ENCODE assay signal across 11 cellular contexts in genomic region chr12:14473707-14474287, GRCh38.
A peak's percentile ranks its signal among the peaks of the same experiment; 100 is the strongest.
DNase-seq lines count a peak whose midpoint lies in the region; ATAC-seq and FAIRE-seq lines count a peak whose summit lies in the region.
"Had no signal": no experiment of that assay in that cellular context is flagged by ENCODE, and none has a peak within 500 bp of the region (broad histone marks: within the 10 kb centered on the region; RNA-seq: fewer than 3 reads in every experiment).

No MANE protein-coding gene starts in this region.

- H3K4me3 Mint-ChIP-seq in CD4-positive, CD25-positive, alpha-beta regulatory T cell = no peak overlapping the region
- H3K4me3 Mint-ChIP-seq: activated naive CD4-positive, alpha-beta T cell treated with anti-CD3 and anti-CD28 coated beads for 36 hours had no signal

- H3K9me3 ChIP-seq in CD4-positive, CD25-positive, alpha-beta regulatory T cell (ENCODE audit: control insufficient read depth in 2 of 2, low read length in 2 of 2) = peaks cover 52 to 53% of the 10 kb centered on the region in 2 experiments

- H3K4me3 ChIP-seq in CD4-positive, CD25-positive, alpha-beta regulatory T cell (ENCODE audit: low read depth, low read length) = no peak overlapping the region
- H3K4me3 ChIP-seq: lung had no signal

- ATAC-seq in CD4-positive, CD25-positive, alpha-beta regulatory T cell (ENCODE audit: low read depth in 2 of 2) = no peak
- no peak for ATAC-seq in HG02885 (IDR thresholded peaks at IDR 0.05; ENCODE audit: poor library complexity, unreplicated experiment)
- no peak for ATAC-seq in GM21390 (IDR thresholded peaks at IDR 0.05; ENCODE audit: unreplicated experiment)
- no peak for ATAC-seq in HG03378 (IDR thresholded peaks at IDR 0.05; ENCODE audit: unreplicated experiment)

- H3K9me3 Mint-ChIP-seq in CD4-positive, CD25-positive, alpha-beta regulatory T cell = peaks cover 3 to 36% (median 13%) of the 10 kb centered on the region in 7 donors

- H3K27ac Mint-ChIP-seq in CD4-positive, CD25-positive, alpha-beta regulatory T cell = no peak overlapping the region
- H3K27ac Mint-ChIP-seq: activated naive CD4-positive, alpha-beta T cell treated with anti-CD3 and anti-CD28 coated beads for 36 hours had no signal

- H3K4me1 ChIP-seq in CD4-positive, CD25-positive, alpha-beta regulatory T cell (ENCODE audit: control insufficient read depth, insufficient read depth, low read length, poor library complexity, severe bottlenecking) = no peaks in the 10 kb centered on the region

- peaks cover 90% of the 10 kb centered on the region for H3K36me3 ChIP-seq in CD4-positive, CD25-positive, alpha-beta regulatory T cell (ENCODE audit: control insufficient read depth, insufficient read depth, low read length)

- no peaks in the 10 kb centered on the region for H3K27me3 ChIP-seq in CD4-positive, CD25-positive, alpha-beta regulatory T cell (ENCODE audit: control insufficient read depth, insufficient read depth, low read length)

- peak; percentile 36 for FAIRE-seq in frontal cortex (lab: Jason Lieb, UNC)

- peaks cover 69% of the 10 kb centered on the region for H3K36me3 Mint-ChIP-seq in CD4-positive, CD25-positive, alpha-beta regulatory T cell

- DNase-seq in CD4-positive, CD25-positive, alpha-beta regulatory T cell = peak in 2 of 3 donors; percentile 34
- peak; percentile 16 for DNase-seq in HT-29 (ENCODE audit: low spot score)
- peak; percentile 65 for DNase-seq in SW480 (ENCODE audit: low spot score)
- no peak for DNase-seq in frontal cortex (ENCODE audit: low spot score in 2 of 2)
- no peak for DNase-seq in activated gamma-delta T cell treated with Interleukin-2 at 50 U/mL for 16 hours
- DNase-seq: activated CD4-positive, alpha-beta T cell treated with anti-CD3 and anti-CD28 coated beads for 1 hour; activated naive CD4-positive, alpha-beta T cell treated with anti-CD3 and anti-CD28 coated beads for 36 hours had no signal

- no peaks in the 10 kb centered on the region for H3K27me3 Mint-ChIP-seq in CD4-positive, CD25-positive, alpha-beta regulatory T cell

- H3K27ac ChIP-seq in CD4-positive, CD25-positive, alpha-beta regulatory T cell (ENCODE audit: insufficient read depth, low read length, poor library complexity, severe bottlenecking) = no peak overlapping the region

- peaks cover 4 to 18% (median 10%) of the 10 kb centered on the region in 4 donors for H3K4me1 Mint-ChIP-seq in CD4-positive, CD25-positive, alpha-beta regulatory T cell

Comparison
In these comparisons a context has a peak if more than half of its experiments do, and no peak if none do; other contexts are left out.
1. DNase-seq: peak in CD4-positive, CD25-positive, alpha-beta regulatory T cell (2 of 3), HT-29 (single experiment) and SW480 (single experiment); none in frontal cortex (0 of 2) and activated gamma-delta T cell treated with Interleukin-2 at 50 U/mL for 16 hours (single experiment).